Comparison of ENCODE assay signal across 28 cellular contexts in genomic region chr5:142746532-142746931, GRCh38.
"Had no signal": no experiment of that assay in that cellular context is flagged by ENCODE, and none has a peak within 500 bp of the region (broad histone marks: within the 10 kb centered on the region; RNA-seq: fewer than 3 reads in every experiment).

No MANE protein-coding gene starts in this region.

- FAIRE-seq: frontal cortex, kidney, TTC549, urothelium cell line had no signal

- ATAC-seq: activated CD4-positive, CD25-positive, alpha-beta regulatory T cell treated with anti-CD3 and anti-CD28 coated beads, Interleukin-2, amount 50 U/mL, for 24 hours; activated naive CD8-positive, alpha-beta T cell treated with anti-CD3 and anti-CD28 coated beads, Interleukin-2, amount 50 U/mL, for 24 hours; naive thymus-derived CD8-positive, alpha-beta T cell; psoas muscle; stimulated activated naive CD8-positive, alpha-beta T cell treated with anti-CD3 and anti-CD28 coated beads, Interleukin-15, Interleukin-2, amounts not matched to agents 100 U/mL and 50 U/mL, for 24 hours had no signal

- H3K27me3 ChIP-seq: breast epithelium, colonic mucosa, testis, transverse colon had no signal

- H2AFZ ChIP-seq: parathyroid adenoma had no signal

- H3K27ac ChIP-seq: colonic mucosa, parathyroid adenoma, psoas muscle, testis, transverse colon, WERI-Rb-1 had no signal

- H3K9me3 ChIP-seq: breast epithelium, colonic mucosa, psoas muscle, testis, transverse colon had no signal

- H3K9ac ChIP-seq: parathyroid adenoma had no signal

- H3K79me2 ChIP-seq: parathyroid adenoma had no signal

- DNase-seq: activated CD4-positive, alpha-beta T cell treated with anti-CD3 and anti-CD28 coated beads for 48 hours; activated CD4-positive, alpha-beta T cell treated with anti-CD3 and anti-CD28 coated beads, Interleukin-2, amount 50 U/mL, for 48 hours; activated CD8-positive, alpha-beta memory T cell treated with anti-CD3 and anti-CD28 coated beads for 24 hours; activated gamma-delta T cell treated with Interleukin-2 at 50 U/mL for 16 hours; activated naive CD8-positive, alpha-beta T cell treated with anti-CD3 and anti-CD28 coated beads, Interleukin-2, amount 50 U/mL, for 24 hours; colonic mucosa; dorsolateral prefrontal cortex; effector memory CD4-positive, alpha-beta T cell; glutamatergic neuron; hippocampal formation; kidney; midbrain; naive thymus-derived CD8-positive, alpha-beta T cell; occipital lobe; psoas muscle; stimulated activated CD4-positive, alpha-beta T cell treated with anti-CD3 and anti-CD28 coated beads, Interleukin-2, amount 100 ng/mL, for 48 hours; stimulated activated naive CD8-positive, alpha-beta T cell treated with anti-CD3 and anti-CD28 coated beads, Interleukin-15, Interleukin-2, amounts not matched to agents 100 U/mL and 50 U/mL, for 24 hours; SW 1271; T-helper 9 cell; testis; transverse colon; WERI-Rb-1 had no signal

- H3K4me1 ChIP-seq: colonic mucosa, parathyroid adenoma, transverse colon had no signal

- H3K36me3 ChIP-seq: breast epithelium, colonic mucosa, transverse colon, WERI-Rb-1 had no signal

- H3K4me3 ChIP-seq: breast epithelium, colonic mucosa, dorsolateral prefrontal cortex, psoas muscle, testis, transverse colon had no signal
